Comparison of ENCODE assay signal across 31 cellular contexts in the genomic region with DNA sequence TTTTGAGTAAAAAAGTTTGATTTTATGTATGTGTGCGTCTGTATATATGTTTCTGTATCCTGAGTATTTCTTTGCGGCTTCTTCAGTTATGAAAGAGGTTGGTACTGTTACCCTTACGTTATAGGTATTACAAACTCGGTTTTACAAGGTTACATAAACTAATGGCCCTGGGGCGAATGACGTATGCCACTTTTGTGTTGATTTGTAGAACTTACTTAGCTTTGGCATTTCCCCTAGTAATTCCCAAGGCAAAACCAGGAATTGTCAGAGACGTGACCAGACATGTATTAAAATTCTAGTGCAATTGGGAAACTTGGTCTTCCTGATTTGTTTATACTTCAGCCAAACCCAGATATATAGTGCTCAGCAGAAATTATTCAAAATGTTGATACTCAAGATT.
DNase-seq lines count a peak whose midpoint lies in the region; ATAC-seq and TF ChIP-seq lines count a peak whose summit lies in the region.
"Had no signal": no experiment of that assay in that cellular context is flagged by ENCODE, and none has a peak within 500 bp of the region (broad histone marks: within the 10 kb centered on the region; RNA-seq: fewer than 3 reads in every experiment).

No MANE protein-coding gene starts in this region.

- no peaks in the 10 kb centered on the region for H3K36me3 ChIP-seq in osteoblast (ENCODE audit: insufficient read depth, low read length)
- H3K36me3 ChIP-seq: ovary had no signal

- H4K20me1 ChIP-seq in osteoblast (ENCODE audit: insufficient read depth, low read length) = no peaks in the 10 kb centered on the region

- H3K4me3 ChIP-seq in osteoblast (ENCODE audit: insufficient read depth, low read length) = no peak overlapping the region
- H3K4me3 ChIP-seq: A549, GM23338, ovary, PC-9 had no signal

- no peak for ATAC-seq in activated T-cell treated with anti-CD3 and anti-CD28 coated beads, Interleukin-2, amount 50 U/mL, for 72 hours (replicated peaks in 1 of 2)
- ATAC-seq in foreskin keratinocyte = peak; percentile 95
- ATAC-seq: A549; GM23338; natural killer cell treated with Interleukin-12 subunit alpha and Interleukin-12 subunit beta and Interleukin-15 and Interleukin-18, amount 100 ng/mL, for 72 hours; right cardiac atrium had no signal

- no peak overlapping the region for H2AFZ ChIP-seq in osteoblast (ENCODE audit: low read length)
- H2AFZ ChIP-seq: GM23338, PC-9 had no signal

- H3K27ac Mint-ChIP-seq in activated T-cell treated with anti-CD3 and anti-CD28 coated beads, Interleukin-2, amount 50 U/mL, for 72 hours = peak overlapping the region; percentile 44
- H3K27ac Mint-ChIP-seq in activated CD4-positive, alpha-beta memory T cell treated with anti-CD3 and anti-CD28 coated beads for 36 hours = peak overlapping the region; percentile 97
- no peak overlapping the region for H3K27ac Mint-ChIP-seq in progenitor cell of endocrine pancreas
- H3K27ac Mint-ChIP-seq: activated naive CD8-positive, alpha-beta T cell treated with anti-CD3 and anti-CD28 coated beads for 36 hours; GM23338; IgD-negative memory B cell had no signal

- no peaks in the 10 kb centered on the region for H3K27me3 ChIP-seq in foreskin keratinocyte
- H3K27me3 ChIP-seq in osteoblast (ENCODE audit: insufficient read depth, low read length) = no peaks in the 10 kb centered on the region
- H3K27me3 ChIP-seq: ovary had no signal

- POLR2A ChIA-PET in activated CD4-positive, alpha-beta memory T cell treated with anti-CD3 and anti-CD28 coated beads for 36 hours (lab: Charles Lee) = interaction anchor here (2.1 kb wide), 1 partner anchor 112 kb away, joined by 6 read pairs; a partner anchor contains a TSS

- H3K79me2 ChIP-seq in osteoblast (ENCODE audit: insufficient read depth, low read length) = no peaks in the 10 kb centered on the region

- no peaks in the 10 kb centered on the region for H3K27me3 Mint-ChIP-seq in activated T-cell treated with anti-CD3 and anti-CD28 coated beads, Interleukin-2, amount 50 U/mL, for 72 hours (ENCODE audit: low read depth)
- H3K27me3 Mint-ChIP-seq in activated CD4-positive, alpha-beta memory T cell treated with anti-CD3 and anti-CD28 coated beads for 36 hours = no peaks in the 10 kb centered on the region
- no peaks in the 10 kb centered on the region for H3K27me3 Mint-ChIP-seq in progenitor cell of endocrine pancreas
- H3K27me3 Mint-ChIP-seq: activated CD4-positive, alpha-beta T cell treated with anti-CD3 and anti-CD28 coated beads, Interleukin-2, amount 10 ng/mL, durations not matched to agents 24 days and 14 days; activated naive CD8-positive, alpha-beta T cell treated with anti-CD3 and anti-CD28 coated beads for 36 hours; central memory CD8-positive, alpha-beta T cell; IgD-negative memory B cell; natural killer cell treated with Interleukin-12 subunit alpha and Interleukin-12 subunit beta and Interleukin-15 and Interleukin-18, amount 100 ng/mL, for 72 hours had no signal

- peaks cover 25 to 38% of the 10 kb centered on the region in 2 donors for H3K36me3 Mint-ChIP-seq in activated T-cell treated with anti-CD3 and anti-CD28 coated beads, Interleukin-2, amount 50 U/mL, for 72 hours (ENCODE audit: insufficient read depth in 2 of 2)
- peaks cover 70% of the 10 kb centered on the region for H3K36me3 Mint-ChIP-seq in activated CD4-positive, alpha-beta memory T cell treated with anti-CD3 and anti-CD28 coated beads for 36 hours
- peaks cover 53% of the 10 kb centered on the region for H3K36me3 Mint-ChIP-seq in progenitor cell of endocrine pancreas (ENCODE audit: insufficient read depth)

- peaks cover 1 to 2% of the 10 kb centered on the region in 2 donors for H3K9me3 Mint-ChIP-seq in activated T-cell treated with anti-CD3 and anti-CD28 coated beads, Interleukin-2, amount 50 U/mL, for 72 hours
- H3K9me3 Mint-ChIP-seq in activated CD4-positive, alpha-beta memory T cell treated with anti-CD3 and anti-CD28 coated beads for 36 hours = peaks cover 2% of the 10 kb centered on the region
- H3K9me3 Mint-ChIP-seq in progenitor cell of endocrine pancreas (ENCODE audit: low read depth) = peaks cover 19% of the 10 kb centered on the region
- H3K9me3 Mint-ChIP-seq: activated CD4-positive, alpha-beta T cell treated with anti-CD3 and anti-CD28 coated beads, Interleukin-2, amount 10 ng/mL, durations not matched to agents 24 days and 14 days; activated naive CD8-positive, alpha-beta T cell treated with anti-CD3 and anti-CD28 coated beads for 36 hours; central memory CD8-positive, alpha-beta T cell; IgD-negative memory B cell; natural killer cell treated with Interleukin-12 subunit alpha and Interleukin-12 subunit beta and Interleukin-15 and Interleukin-18, amount 100 ng/mL, for 72 hours had no signal

- no peak for DNase-seq in activated T-cell treated with anti-CD3 and anti-CD28 coated beads, Interleukin-2, amount 50 U/mL, for 72 hours
- no peak for DNase-seq in activated T-cell treated with anti-CD3 and anti-CD28 coated beads, Interleukin-2, amount 50 U/mL, for 48 hours
- no peak for DNase-seq in activated CD4-positive, alpha-beta memory T cell treated with anti-CD3 and anti-CD28 coated beads for 36 hours
- DNase-seq in foreskin keratinocyte (peak; percentile 97 to 99), osteoblast (ENCODE audit: insufficient read length, low spot score, missing footprints) (no peak), progenitor cell of endocrine pancreas (ENCODE audit: low spot score, unreplicated experiment) (no peak), ureter (ENCODE audit: low spot score) (no peak), cerebellum (ENCODE audit: low spot score) (no peak)
- DNase-seq: activated CD4-positive, alpha-beta T cell treated with anti-CD3 and anti-CD28 coated beads, Interleukin-2, amount 10 ng/mL, durations not matched to agents 24 days and 14 days; activated effector memory CD4-positive, alpha-beta T cell treated with anti-CD3 and anti-CD28 coated beads, Interleukin-2, amount 50 U/mL, for 16 hours; activated naive CD8-positive, alpha-beta T cell treated with anti-CD3 and anti-CD28 coated beads for 36 hours; AML-193; dermis blood vessel endothelial cell; glutamatergic neuron; kidney; NCI-H1092 treated with DMSO at 0.1 percent for 48 hours; NCI-H187 treated with DMSO at 0.1 percent for 48 hours; NCI-H2171 treated with DMSO at 0.1 percent for 48 hours; NCI-H524; NK-92 treated with Interleukin-12 subunit alpha and Interleukin-12 subunit beta, amount 100 ng/mL, for 24 hours; ovary; PC-9; right cardiac atrium; SHP77; stimulated activated CD4-positive, alpha-beta T cell treated with anti-CD3 and anti-CD28 coated beads, Interleukin-4, amount 100 ng/mL, for 1 hour; T1000 had no signal

- TF ChIP-seq CTCF in foreskin keratinocyte (conservative IDR thresholded peaks at IDR 0.05) (no peak), osteoblast (IDR thresholded peaks at IDR 0.05; ENCODE audit: extremely low read depth, low read depth, low read length) (no peak), progenitor cell of endocrine pancreas (IDR thresholded peaks at IDR 0.05; ENCODE audit: unreplicated experiment) (no peak)

- H3K27ac ChIP-seq in foreskin keratinocyte = peak overlapping the region; percentile 74
- H3K27ac ChIP-seq in osteoblast (ENCODE audit: low read depth, low read length) = no peak overlapping the region
- H3K27ac ChIP-seq: A549, ovary, PC-9 had no signal

- H3K9me3 ChIP-seq in osteoblast (ENCODE audit: low read depth, low read length) = no peaks in the 10 kb centered on the region
- H3K9me3 ChIP-seq: A549, ovary had no signal

- CTCF ChIA-PET in activated CD4-positive, alpha-beta memory T cell treated with anti-CD3 and anti-CD28 coated beads for 36 hours (lab: Charles Lee) = interaction anchor here (1.6 to 2.0 kb wide), 2 partner anchors 34 to 93 kb away, joined by 4 to 6 read pairs; no protein-coding TSS in a partner anchor

- intact Hi-C loops in activated CD4-positive, alpha-beta memory T cell treated with anti-CD3 and anti-CD28 coated beads for 36 hours (cut with micrococcal nuclease) = loop anchor here (10.0 kb wide), 1 partner anchor 455 kb away; no protein-coding TSS in a partner anchor

- H3K4me1 ChIP-seq in foreskin keratinocyte (peaks cover 5% of the 10 kb centered on the region), osteoblast (ENCODE audit: insufficient read depth, low read length) (peaks cover 9% of the 10 kb centered on the region)
- H3K4me1 ChIP-seq: A549 had no signal

- peaks cover 73% of the 10 kb centered on the region for H3K4me1 Mint-ChIP-seq in activated T-cell treated with anti-CD3 and anti-CD28 coated beads, Interleukin-2, amount 50 U/mL, for 72 hours (ENCODE audit: low read depth)
- H3K4me1 Mint-ChIP-seq in activated CD4-positive, alpha-beta memory T cell treated with anti-CD3 and anti-CD28 coated beads for 36 hours (ENCODE audit: low read depth) = peaks cover 83% of the 10 kb centered on the region
- H3K4me1 Mint-ChIP-seq in progenitor cell of endocrine pancreas (ENCODE audit: low read depth) = no peaks in the 10 kb centered on the region

- no peak overlapping the region for H3K4me3 Mint-ChIP-seq in activated T-cell treated with anti-CD3 and anti-CD28 coated beads, Interleukin-2, amount 50 U/mL, for 72 hours
- H3K4me3 Mint-ChIP-seq in activated CD4-positive, alpha-beta memory T cell treated with anti-CD3 and anti-CD28 coated beads for 36 hours = no peak overlapping the region
- no peak overlapping the region for H3K4me3 Mint-ChIP-seq in progenitor cell of endocrine pancreas (ENCODE audit: low read depth)
- H3K4me3 Mint-ChIP-seq: activated CD4-positive, alpha-beta T cell treated with anti-CD3 and anti-CD28 coated beads, Interleukin-2, amount 10 ng/mL, durations not matched to agents 24 days and 14 days; activated naive CD8-positive, alpha-beta T cell treated with anti-CD3 and anti-CD28 coated beads for 36 hours; central memory CD8-positive, alpha-beta T cell; GM23338; IgD-negative memory B cell; natural killer cell treated with Interleukin-12 subunit alpha and Interleukin-12 subunit beta and Interleukin-15 and Interleukin-18, amount 100 ng/mL, for 72 hours had no signal

- no peak overlapping the region for H3K4me2 ChIP-seq in osteoblast (ENCODE audit: insufficient read depth, low read length)
- H3K4me2 ChIP-seq: A549, GM23338, PC-9 had no signal

Comparison
In these comparisons a context has a peak if more than half of its experiments do, and no peak if none do; other contexts are left out.
1. DNase-seq: peak in foreskin keratinocyte (2 of 2); none in activated T-cell treated with anti-CD3 and anti-CD28 coated beads, Interleukin-2, amount 50 U/mL, for 72 hours (0 of 2), activated T-cell treated with anti-CD3 and anti-CD28 coated beads, Interleukin-2, amount 50 U/mL, for 48 hours (0 of 2), activated CD4-positive, alpha-beta memory T cell treated with anti-CD3 and anti-CD28 coated beads for 36 hours (single experiment), osteoblast (single experiment), progenitor cell of endocrine pancreas (single experiment), ureter (single experiment) and cerebellum (single experiment).